ENCODE assay signal across 15 cellular contexts in genomic region chr12:50200507-50201273, GRCh38. TPM values are rescaled to one million over a fixed set of nuclear protein-coding genes. Genes with fewer than 3 reads are reported as not detected.
DNase-seq lines count a peak whose midpoint lies in the region; ATAC-seq lines count a peak whose summit lies in the region.
"Had no signal": no experiment of that assay in that cellular context is flagged by ENCODE, and none has a peak within 500 bp of the region (broad histone marks: within the 10 kb centered on the region; RNA-seq: fewer than 3 reads in every experiment).

No MANE protein-coding gene starts in this region.

- peak overlapping the region; percentile 64; the same call in 1 of the 2 replicates for H3K27ac ChIP-seq in SJSA1
- peak overlapping the region; percentile 89 for H3K27ac ChIP-seq in trophoblast cell (ENCODE audit: low read depth, low read length)

- peak overlapping the region; percentile 59 for H3K18ac ChIP-seq in trophoblast cell (ENCODE audit: low read length)

- H3K27me3 ChIP-seq in SJSA1 (replicated peaks) = no peaks in the 10 kb centered on the region
- no peaks in the 10 kb centered on the region for H3K27me3 ChIP-seq in trophoblast cell (ENCODE audit: insufficient read depth, low read length)
- H3K27me3 ChIP-seq: body of pancreas had no signal

- peak overlapping the region; percentile 47 for H4K8ac ChIP-seq in trophoblast cell (ENCODE audit: low read depth, low read length)

- no peak overlapping the region for H3K4me3 ChIP-seq in SJSA1
- no peak overlapping the region for H3K4me3 ChIP-seq in trophoblast cell (ENCODE audit: low read depth, low read length)
- H3K4me3 ChIP-seq: body of pancreas had no signal

- peak overlapping the region; percentile 62 for H3K4ac ChIP-seq in trophoblast cell (ENCODE audit: low read depth, low read length)

- peaks cover 9% of the 10 kb centered on the region for H3K79me1 ChIP-seq in trophoblast cell (ENCODE audit: low read length)

- H3K79me2 ChIP-seq in trophoblast cell (ENCODE audit: control insufficient read depth, insufficient read depth, low read length, poor library complexity) = no peaks in the 10 kb centered on the region

- ATAC-seq in HG03565 (IDR thresholded peaks at IDR 0.05; ENCODE audit: unreplicated experiment) = no peak
- ATAC-seq in HG03442 (IDR thresholded peaks at IDR 0.05; ENCODE audit: unreplicated experiment) = no peak
- no peak for ATAC-seq in T-helper 17 cell
- ATAC-seq: body of pancreas; stimulated activated naive CD8-positive, alpha-beta T cell treated with anti-CD3 and anti-CD28 coated beads, Interleukin-15, amount 100 ng/mL, for 72 hours had no signal

- no peak overlapping the region for H2AFZ ChIP-seq in trophoblast cell (ENCODE audit: insufficient read depth, low read length, poor library complexity)

- no peak overlapping the region for H4K12ac ChIP-seq in trophoblast cell (ENCODE audit: low read depth, low read length)

- H2BK120ac ChIP-seq in trophoblast cell (ENCODE audit: insufficient read depth, low read length, poor library complexity) = peak overlapping the region; percentile 60

- peaks cover 23% of the 10 kb centered on the region for H3K4me1 ChIP-seq in SJSA1 (replicated peaks)
- peaks cover 3 to 15% of the 10 kb centered on the region in 2 experiments for H3K4me1 ChIP-seq in trophoblast cell (ENCODE audit: control insufficient read depth in 1 of 2, insufficient read depth in 2 of 2, low read length in 2 of 2)

- peaks cover 6% of the 10 kb centered on the region for H3K36me3 Mint-ChIP-seq in T-helper 17 cell (ENCODE audit: low read depth)

- no peak overlapping the region for H3K9ac ChIP-seq in trophoblast cell (ENCODE audit: low read length)

- no peaks in the 10 kb centered on the region for H3K27me3 Mint-ChIP-seq in T-helper 17 cell
- H3K27me3 Mint-ChIP-seq: activated B cell treated with CpG ODN at 0.5 μM for 24 hours; activated T-cell treated with anti-CD3 and anti-CD28 coated beads, Interleukin-2, amount 50 U/mL, for 24 hours; stimulated activated naive CD8-positive, alpha-beta T cell treated with anti-CD3 and anti-CD28 coated beads, Interleukin-15, amount 100 ng/mL, for 72 hours had no signal

- no peak overlapping the region for H3K4me2 ChIP-seq in trophoblast cell (ENCODE audit: low read length)

- peak overlapping the region; percentile 69 for H2AK5ac ChIP-seq in trophoblast cell (ENCODE audit: low read length)

- no peak overlapping the region for H3K27ac Mint-ChIP-seq in T-helper 17 cell
- H3K27ac Mint-ChIP-seq: activated B cell treated with CpG ODN at 0.5 μM for 24 hours; activated T-cell treated with anti-CD3 and anti-CD28 coated beads, Interleukin-2, amount 50 U/mL, for 24 hours; stimulated activated naive CD8-positive, alpha-beta T cell treated with anti-CD3 and anti-CD28 coated beads, Interleukin-15, amount 100 ng/mL, for 72 hours had no signal

- peaks cover 93% of the 10 kb centered on the region for H3K36me3 ChIP-seq in SJSA1
- peaks cover 22 to 33% of the 10 kb centered on the region in 2 experiments for H3K36me3 ChIP-seq in trophoblast cell (ENCODE audit: control insufficient read depth in 1 of 2, insufficient read depth in 2 of 2, low read length in 2 of 2)

- H2BK12ac ChIP-seq in trophoblast cell (ENCODE audit: low read length) = peak overlapping the region; percentile 80

- DNase-seq in EL (peak; percentile 90), SJSA1 (ENCODE audit: low read depth in 1 of 2, low spot score in 2 of 2) (no peak), fibroblast of peridontal ligament (ENCODE audit: extremely low read depth) (peak; percentile 52), trophoblast cell (peak; percentile 77 to 93), hippocampal formation (lab: John Stamatoyannopoulos, UW) (no peak), T-helper 17 cell (no peak)
- DNase-seq: activated B cell treated with CpG ODN at 0.5 μM for 24 hours; activated T-cell treated with anti-CD3 and anti-CD28 coated beads, Interleukin-2, amount 50 U/mL, for 24 hours; body of pancreas; mesendoderm; NCI-H1694 treated with DMSO at 0.1 percent for 48 hours; NCI-H526 treated with DMSO at 0.1 percent for 48 hours; stimulated activated naive CD8-positive, alpha-beta T cell treated with anti-CD3 and anti-CD28 coated beads, Interleukin-15, amount 100 ng/mL, for 72 hours had no signal

- peak overlapping the region; percentile 73 for H4K91ac ChIP-seq in trophoblast cell (ENCODE audit: low read depth, low read length)

- H3K4me1 Mint-ChIP-seq in T-helper 17 cell = peaks cover 3% of the 10 kb centered on the region
- H3K4me1 Mint-ChIP-seq: activated B cell treated with CpG ODN at 0.5 μM for 24 hours; stimulated activated naive CD8-positive, alpha-beta T cell treated with anti-CD3 and anti-CD28 coated beads, Interleukin-15, amount 100 ng/mL, for 72 hours had no signal

- peak overlapping the region; percentile 44 for H3K14ac ChIP-seq in trophoblast cell (ENCODE audit: low read length)

- peak overlapping the region; percentile 86 for H2BK5ac ChIP-seq in trophoblast cell (ENCODE audit: low read depth, low read length, poor library complexity)

- H3K23ac ChIP-seq in trophoblast cell (ENCODE audit: low read length) = no peak overlapping the region

- WGBS in trophoblast cell (ENCODE audit: extremely low coverage, insufficient coverage, insufficient read length) = no CpG with 5 or more reads among the region's 2 CpGs

- no peak overlapping the region for H3K4me3 Mint-ChIP-seq in T-helper 17 cell
- H3K4me3 Mint-ChIP-seq: activated B cell treated with CpG ODN at 0.5 μM for 24 hours; activated T-cell treated with anti-CD3 and anti-CD28 coated beads, Interleukin-2, amount 50 U/mL, for 24 hours; stimulated activated naive CD8-positive, alpha-beta T cell treated with anti-CD3 and anti-CD28 coated beads, Interleukin-15, amount 100 ng/mL, for 72 hours had no signal

- H3K9me3 ChIP-seq in SJSA1 (replicated peaks) (no peaks in the 10 kb centered on the region), trophoblast cell (ENCODE audit: insufficient read depth, low read depth, low read length) (no peaks in the 10 kb centered on the region), T-helper 17 cell (ENCODE audit: control insufficient read depth, low read length, poor library complexity, severe bottlenecking) (no peaks in the 10 kb centered on the region)
- H3K9me3 ChIP-seq: body of pancreas had no signal

RNA-seq across cellular contexts. Expression of gene CERS5, which starts 33.5 kb away (rescaled TPM):
- 23.1 and 36.3 TPM in 2 replicates for total RNA-seq in SJSA1 (2014; rRNA removed; shearing (Covaris generic))
- 35.0 and 37.2 TPM in 2 replicates for polyA plus RNA-seq in trophoblast cell (2013)
- 10 to 100 TPM; 51.6 to 57.8 TPM for total RNA-seq in T-helper 17 cell

Comparison
In these comparisons a context has a peak if more than half of its experiments do, and no peak if none do; other contexts are left out.
1. DNase-seq: peak in EL (single experiment), fibroblast of peridontal ligament (single experiment) and trophoblast cell (2 of 2); none in SJSA1 (0 of 2), hippocampal formation (0 of 2) and T-helper 17 cell (0 of 3).